Comparison of ENCODE assay signal across 8 cellular contexts in genomic region chr19:57632987-57633831, GRCh38. TPM values are rescaled to one million over a fixed set of nuclear protein-coding genes. Genes with fewer than 3 reads are reported as not detected.
DNase-seq lines count a peak whose midpoint lies in the region; ATAC-seq and TF ChIP-seq lines count a peak whose summit lies in the region.

Gene ZNF211, plus strand, starts transcription at chr19:57633168. Its CDS starts 179 bp downstream, at chr19:57633347.

- H3K9me3 ChIP-seq in Panc1 (ENCODE audit: control insufficient read depth, insufficient read depth, low read depth, low read length) (peaks cover 19% of the 10 kb centered on the region; the same call in 1 of the 2 replicates), esophagus squamous epithelium (peaks cover 9 to 43% (median 34%) of the 10 kb centered on the region in 3 donors), muscle layer of duodenum (ENCODE audit: control insufficient read depth in 1 of 2, low read length in 2 of 2) (peaks cover 9 to 33% of the 10 kb centered on the region in 2 donors)

- H3K27me3 ChIP-seq in Panc1 (ENCODE audit: control insufficient read depth, insufficient read depth, low read length) (no peaks in the 10 kb centered on the region), esophagus squamous epithelium (no peaks in the 10 kb centered on the region), muscle layer of duodenum (ENCODE audit: low read depth, low read length) (no peaks in the 10 kb centered on the region)

- no peak; the same call in 1 of the 2 replicates for TF ChIP-seq RAD21 in Ishikawa (IDR thresholded peaks at IDR 0.05; ENCODE audit: low read depth)

- BruUV-seq in Panc1 (replicated peaks; lab: Mats Ljungman, UMichigan) = no TSS peak

- H3K27ac ChIP-seq in Panc1 (ENCODE audit: low read length) (peak within 1 kb of the TSS; percentile 78), esophagus squamous epithelium (peak within 1 kb of the TSS; percentile 77 to 89 (median 86)), muscle layer of duodenum (ENCODE audit: low read length) (peak within 1 kb of the TSS; percentile 30)

- TF ChIP-seq EP300 in Ishikawa (IDR thresholded peaks at IDR 0.05; ENCODE audit: borderline replicate concordance) = no peak

- ATAC-seq in GM21576 (IDR thresholded peaks at IDR 0.05; ENCODE audit: unreplicated experiment) (peak; percentile 98), Panc1 (peak; percentile 100)

- no peaks in the 10 kb centered on the region; the same call in 1 of the 2 replicates for H3K36me3 ChIP-seq in Panc1 (ENCODE audit: control insufficient read depth, insufficient read depth, low read length)
- H3K36me3 ChIP-seq in esophagus squamous epithelium = peaks cover 0 to 41% (median 0%) of the 10 kb centered on the region in 3 donors
- peaks cover 10 to 49% of the 10 kb centered on the region in 2 donors for H3K36me3 ChIP-seq in muscle layer of duodenum (ENCODE audit: control insufficient read depth in 1 of 2, insufficient read depth in 2 of 2, low read length in 2 of 2)

- CTCF ChIA-PET in Panc1 (lab: Charles Lee) = interaction anchor here (0.7 kb wide), 1 partner anchor 49 kb away, joined by 3 read pairs; the partner anchor contains the start of gene ZNF551

- DNase-seq in DMS53 (lab: John Stamatoyannopoulos, UW) = peak; percentile 96
- DNase-seq in Panc1 (ENCODE audit: low read depth, low spot score) = peak; percentile 88
- DNase-seq in activated T-cell treated with anti-CD3 and anti-CD28 coated beads, Interleukin-2, amount 50 U/mL, for 48 hours = peak; percentile 88 to 89
- DNase-seq in esophagus squamous epithelium (lab: John Stamatoyannopoulos, UW) = peak; percentile 38
- peak; percentile 57 for DNase-seq in stimulated activated CD8-positive, alpha-beta memory T cell treated with anti-CD3 and anti-CD28 coated beads, Interleukin-7, amount 100 ng/mL, for 24 hours (ENCODE audit: low read depth)

- H3K4me1 ChIP-seq in Panc1 (ENCODE audit: control insufficient read depth, insufficient read depth, low read length) (peaks cover 5% of the 10 kb centered on the region; the same call in 1 of the 2 replicates), esophagus squamous epithelium (peaks cover 5 to 20% (median 7%) of the 10 kb centered on the region in 3 donors), muscle layer of duodenum (ENCODE audit: control insufficient read depth in 1 of 2, insufficient read depth in 2 of 2, low read length in 2 of 2) (peaks cover 4 to 11% of the 10 kb centered on the region in 2 donors)

- 7 to 10% methylated on average over 6 to 9 of the region's 59 CpGs for WGBS in esophagus squamous epithelium, 2 donors

- POLR2A ChIA-PET in Panc1 (lab: Charles Lee) = interaction anchor here (0.6 kb wide), 1 partner anchor 64 kb away, joined by 5 read pairs; no protein-coding TSS in a partner anchor

- in situ Hi-C loops in Panc1 (cut with HindIII; ENCODE audit: low pct_unique_long_range_greater_than_20kb, low sequenced_read_pairs) = no loop called here

- peak in 1 of 4 donors; percentile 30 for TF ChIP-seq POLR2A in esophagus squamous epithelium (IDR thresholded peaks at IDR 0.05)

- intact Hi-C loops in Panc1 (cut with micrococcal nuclease; ENCODE audit: unreplicated experiment) = no loop called here
- intact Hi-C loops in esophagus squamous epithelium (cut with DNase I) = no loop called here

- no peak for TF ChIP-seq CTCF in Panc1 (IDR thresholded peaks at IDR 0.05)
- TF ChIP-seq CTCF in esophagus squamous epithelium (IDR thresholded peaks at IDR 0.05) = peak in 1 of 6 experiments; percentile 13

- peak within 1 kb of the TSS; percentile 75 to 90 for H3K4me3 ChIP-seq in Panc1 (ENCODE audit: low read depth in 2 of 2, low read length in 2 of 2)
- H3K4me3 ChIP-seq in esophagus squamous epithelium = peak within 1 kb of the TSS; percentile 74 to 96 (median 84)
- peak within 1 kb of the TSS; percentile 75 to 89 for H3K4me3 ChIP-seq in muscle layer of duodenum (ENCODE audit: low read depth in 1 of 2, low read length in 2 of 2)

TF ChIP-seq in Ishikawa, 13 proteins besides CTCF, POLR2A, EP300 and RAD21:
- 0 out of 2 replicates have a peak, but pooled peaks have one; percentile 26 for TF ChIP-seq TAF1 (IDR thresholded peaks at IDR 0.05; ENCODE audit: low read depth)
- 0 out of 2 replicates have a peak, but pooled peaks have one; percentile 30 for TF ChIP-seq TCF12 (IDR thresholded peaks at IDR 0.05; ENCODE audit: low read depth)
- TF ChIP-seq NFIC (IDR thresholded peaks at IDR 0.05) = peak; percentile 54; the same call in 1 of the 2 replicates
- TF ChIP-seq EGR1 (IDR thresholded peaks at IDR 0.05) = no peak
- TF ChIP-seq CREB1 (IDR thresholded peaks at IDR 0.05; ENCODE audit: low read depth) = peak; percentile 48; the same call in 1 of the 2 replicates
- 0 out of 2 replicates have a peak, but pooled peaks have one; percentile 7 for TF ChIP-seq CEBPB (IDR thresholded peaks at IDR 0.05)
- TF ChIP-seq, protein P1, sequence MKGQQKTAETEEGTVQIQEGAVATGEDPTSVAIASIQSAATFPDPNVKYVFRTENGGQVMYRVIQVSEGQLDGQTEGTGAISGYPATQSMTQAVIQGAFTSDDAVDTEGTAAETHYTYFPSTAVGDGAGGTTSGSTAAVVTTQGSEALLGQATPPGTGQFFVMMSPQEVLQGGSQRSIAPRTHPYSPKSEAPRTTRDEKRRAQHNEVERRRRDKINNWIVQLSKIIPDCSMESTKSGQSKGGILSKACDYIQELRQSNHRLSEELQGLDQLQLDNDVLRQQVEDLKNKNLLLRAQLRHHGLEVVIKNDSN (IDR thresholded peaks at IDR 0.05) = no peak
TF ChIP-seq in Ishikawa: peak in this region for 5.

RNA-seq across cellular contexts. Expression of gene ZNF211, which starts in this region (rescaled TPM):
- 13.9 TPM for total RNA-seq in Panc1 (2021; ENCODE audit: unreplicated experiment)
- polyA plus RNA-seq in Panc1 (2012; ENCODE audit: insufficient read length) = 8.0 TPM
- 1 to 10 TPM; 2.9 to 7.7 (median 5.9) TPM for total RNA-seq in esophagus squamous epithelium

Comparison
In these comparisons a context has a peak if more than half of its experiments do, and no peak if none do; other contexts are left out.
1. Peak in every context shown above with its lines: DNase-seq, ATAC-seq, H3K4me3 ChIP-seq and H3K27ac ChIP-seq.
2. DNase-seq: peak in every context shown above with its lines; median percentile 96 in DMS53; 88 in activated T-cell treated with anti-CD3 and anti-CD28 coated beads, Interleukin-2, amount 50 U/mL, for 48 hours; 88 in Panc1; 57 in stimulated activated CD8-positive, alpha-beta memory T cell treated with anti-CD3 and anti-CD28 coated beads, Interleukin-7, amount 100 ng/mL, for 24 hours; 38 in esophagus squamous epithelium.
3. H3K27ac ChIP-seq: peak in every context shown above with its lines; median percentile 86 in esophagus squamous epithelium; 78 in Panc1; 30 in muscle layer of duodenum.